In genomic region chr10:5744849-5745248, GRCh38 we compare ENCODE assay signal across 24 cellular contexts.
DNase-seq lines count a peak whose midpoint lies in the region; ATAC-seq and TF ChIP-seq lines count a peak whose summit lies in the region.
"Had no signal": no experiment of that assay in that cellular context is flagged by ENCODE, and none has a peak within 500 bp of the region (broad histone marks: within the 10 kb centered on the region; RNA-seq: fewer than 3 reads in every experiment).

No MANE protein-coding gene starts in this region.

- H3K4me1 ChIP-seq in CD4-positive, CD25-positive, alpha-beta regulatory T cell (ENCODE audit: control insufficient read depth, insufficient read depth, low read length, poor library complexity, severe bottlenecking) = no peaks in the 10 kb centered on the region
- H3K4me1 ChIP-seq in colonic mucosa = peaks cover 7% of the 10 kb centered on the region
- peaks cover 4% of the 10 kb centered on the region for H3K4me1 ChIP-seq in prostate gland (replicated peaks)
- no peaks in the 10 kb centered on the region for H3K4me1 ChIP-seq in upper lobe of left lung

- POLR2A ChIA-PET in GM10248 (lab: Yijun Ruan, JAX) = no interaction called here

- no peaks in the 10 kb centered on the region for H3K9me3 ChIP-seq in CD4-positive, CD25-positive, alpha-beta regulatory T cell (ENCODE audit: control insufficient read depth in 2 of 2, low read length in 2 of 2)
- H3K9me3 ChIP-seq in colonic mucosa (no peaks in the 10 kb centered on the region), prostate gland (no peaks in the 10 kb centered on the region), upper lobe of left lung (no peaks in the 10 kb centered on the region)
- H3K9me3 ChIP-seq: SJCRH30 had no signal

- no peaks in the 10 kb centered on the region for H3K27me3 Mint-ChIP-seq in CD4-positive, CD25-positive, alpha-beta regulatory T cell
- H3K27me3 Mint-ChIP-seq: B cell had no signal

- no peak overlapping the region for H3K9ac ChIP-seq in colonic mucosa (ENCODE audit: low read depth in 2 of 2, low read length in 2 of 2)

- DNase-seq in CD4-positive, CD25-positive, alpha-beta regulatory T cell = no peak
- peak; percentile 52 for DNase-seq in colonic mucosa
- peak; percentile 56 for DNase-seq in prostate gland (ENCODE audit: low spot score)
- DNase-seq in upper lobe of left lung = no peak
- DNase-seq in GM10248 (ENCODE audit: extremely low spot score) = no peak
- DNase-seq in NCI-H524 (lab: John Stamatoyannopoulos, UW) = no peak
- DNase-seq: DMS153; DND-41; Karpas-422; NCI-H1092 treated with DMSO at 0.1 percent for 48 hours; NCI-H1436; NCI-H187 treated with DMSO at 0.1 percent for 48 hours; NCI-H2107; NCI-H446; NCI-H82; NK-92 treated with Interleukin-12 subunit alpha and Interleukin-12 subunit beta, amount 100 ng/mL, for 24 hours; PC-3; SJCRH30 had no signal

- no peaks in the 10 kb centered on the region for H3K27me3 ChIP-seq in CD4-positive, CD25-positive, alpha-beta regulatory T cell (ENCODE audit: control insufficient read depth, insufficient read depth, low read length)
- H3K27me3 ChIP-seq in colonic mucosa = no peaks in the 10 kb centered on the region
- no peaks in the 10 kb centered on the region for H3K27me3 ChIP-seq in prostate gland (replicated peaks; ENCODE audit: insufficient read depth)
- no peaks in the 10 kb centered on the region for H3K27me3 ChIP-seq in upper lobe of left lung
- H3K27me3 ChIP-seq: SJCRH30 had no signal

- H3K4me3 Mint-ChIP-seq in CD4-positive, CD25-positive, alpha-beta regulatory T cell = no peak overlapping the region
- H3K4me3 Mint-ChIP-seq: B cell had no signal

- H3K4me3 ChIP-seq in CD4-positive, CD25-positive, alpha-beta regulatory T cell (ENCODE audit: low read depth, low read length) = no peak overlapping the region
- no peak overlapping the region for H3K4me3 ChIP-seq in colonic mucosa
- no peak overlapping the region for H3K4me3 ChIP-seq in prostate gland
- no peak overlapping the region for H3K4me3 ChIP-seq in upper lobe of left lung
- H3K4me3 ChIP-seq: SJCRH30 had no signal

- TF ChIP-seq EP300 in upper lobe of left lung (IDR thresholded peaks at IDR 0.05) = no peak

- H3K36me3 Mint-ChIP-seq in CD4-positive, CD25-positive, alpha-beta regulatory T cell = peaks cover 54% of the 10 kb centered on the region

- intact Hi-C loops in colonic mucosa (cut with DNase I) (no loop called here), prostate gland (cut with DNase I) (no loop called here)

- TF ChIP-seq POLR2A in prostate gland (IDR thresholded peaks at IDR 0.05) (no peak), upper lobe of left lung (IDR thresholded peaks at IDR 0.05) (no peak)

- CTCF ChIA-PET in GM10248 (lab: Yijun Ruan, JAX) = no interaction called here

- H3K36me3 ChIP-seq in CD4-positive, CD25-positive, alpha-beta regulatory T cell (ENCODE audit: control insufficient read depth, insufficient read depth, low read length) = peaks cover 74% of the 10 kb centered on the region
- H3K36me3 ChIP-seq in colonic mucosa (peaks cover 7% of the 10 kb centered on the region), prostate gland (no peaks in the 10 kb centered on the region), upper lobe of left lung (peaks cover 10 to 82% (median 38%) of the 10 kb centered on the region in 4 donors)

- H3K27ac Mint-ChIP-seq in CD4-positive, CD25-positive, alpha-beta regulatory T cell = peak overlapping the region in 2 of 3 donors; percentile 2 to 73

- H3K4me1 Mint-ChIP-seq in CD4-positive, CD25-positive, alpha-beta regulatory T cell = peaks cover 8 to 30% (median 10%) of the 10 kb centered on the region in 4 donors

- WGBS in prostate gland = 67% methylated on average over 5 of the region's 5 CpGs
- 97% methylated on average over 5 of the region's 5 CpGs for WGBS in upper lobe of left lung, 2 donors

- ATAC-seq in CD4-positive, CD25-positive, alpha-beta regulatory T cell (ENCODE audit: low read depth in 2 of 2) = no peak
- ATAC-seq in upper lobe of left lung (ENCODE audit: low FRiP score in 2 of 2) = no peak
- ATAC-seq: HCT116, PC-3, SK-N-SH treated with all-trans-retinoic acid at 6 μM for 48 hours had no signal

- H3K9me3 Mint-ChIP-seq in CD4-positive, CD25-positive, alpha-beta regulatory T cell = no peaks in the 10 kb centered on the region

- H3K27ac ChIP-seq in 22Rv1 (peak overlapping the region; percentile 29; the same call in 1 of the 2 replicates), colonic mucosa (peak overlapping the region; percentile 48), prostate gland (peak overlapping the region; percentile 71 to 76), upper lobe of left lung (no peak overlapping the region)
- H3K27ac ChIP-seq in CD4-positive, CD25-positive, alpha-beta regulatory T cell (ENCODE audit: insufficient read depth, low read length, poor library complexity, severe bottlenecking) = no peak overlapping the region
- H3K27ac ChIP-seq: C4-2B, HL-60, SJCRH30 had no signal

- TF ChIP-seq CTCF in 22Rv1 (IDR thresholded peaks at IDR 0.05) (no peak), colonic mucosa (IDR thresholded peaks at IDR 0.05) (no peak), prostate gland (IDR thresholded peaks at IDR 0.05) (no peak), upper lobe of left lung (IDR thresholded peaks at IDR 0.05) (no peak), GM10248 (IDR thresholded peaks at IDR 0.05; ENCODE audit: control extremely low read depth, extremely low read depth, low read depth, missing control alignments) (no peak)

Comparison
In these comparisons a context has a peak if more than half of its experiments do, and no peak if none do; other contexts are left out.
1. H3K27ac ChIP-seq: peak in 22Rv1 (single experiment), colonic mucosa (single experiment) and prostate gland (2 of 2); none in CD4-positive, CD25-positive, alpha-beta regulatory T cell (single experiment) and upper lobe of left lung (0 of 4).
2. DNase-seq: peak in colonic mucosa (single experiment) and prostate gland (single experiment); none in CD4-positive, CD25-positive, alpha-beta regulatory T cell (0 of 3), upper lobe of left lung (0 of 2), GM10248 (single experiment) and NCI-H524 (0 of 2).